9 cellular contexts compared by ENCODE assay signal in genomic region chr17:30812218-30813177, GRCh38. TPM values are rescaled to one million over a fixed set of nuclear protein-coding genes. Genes with fewer than 3 reads are reported as not detected.
DNase-seq lines count a peak whose midpoint lies in the region; ATAC-seq and TF ChIP-seq lines count a peak whose summit lies in the region.
"Had no signal": no experiment of that assay in that cellular context is flagged by ENCODE, and none has a peak within 500 bp of the region (broad histone marks: within the 10 kb centered on the region; RNA-seq: fewer than 3 reads in every experiment).

No MANE protein-coding gene starts in this region.

- no peaks in the 10 kb centered on the region for H3K27me3 ChIP-seq in tibial nerve

- no peak for DNase-seq in activated naive CD4-positive, alpha-beta T cell (lab: John Stamatoyannopoulos, UW)
- DNase-seq in WTC11 (ENCODE audit: low spot score) (no peak), fibroblast of mammary gland (ENCODE audit: low read depth) (peak; percentile 65), tibial nerve (ENCODE audit: low spot score in 2 of 2) (no peak), RKO (ENCODE audit: low spot score) (no peak), EL (no peak)
- DNase-seq: NCI-H2171 treated with DMSO at 0.1 percent for 48 hours had no signal

- no peak for TF ChIP-seq EP300 in tibial nerve (IDR thresholded peaks at IDR 0.05)

- H3K27ac Mint-ChIP-seq in activated naive CD4-positive, alpha-beta T cell treated with anti-CD3 and anti-CD28 coated beads, Interleukin-2, amount 50 U/mL, for 24 hours, result peak overlapping the region; percentile 94
- H3K27ac Mint-ChIP-seq in WTC11, result peak overlapping the region; percentile 29; the same call in 1 of the 2 replicates

- peaks cover 2% of the 10 kb centered on the region for H3K36me3 Mint-ChIP-seq in activated naive CD4-positive, alpha-beta T cell treated with anti-CD3 and anti-CD28 coated beads, Interleukin-2, amount 50 U/mL, for 24 hours
- H3K36me3 Mint-ChIP-seq in WTC11, result peaks cover 5% of the 10 kb centered on the region; the same call in 1 of the 2 replicates

- peak overlapping the region; percentile 45 for H3K4me3 Mint-ChIP-seq in activated naive CD4-positive, alpha-beta T cell treated with anti-CD3 and anti-CD28 coated beads, Interleukin-2, amount 50 U/mL, for 24 hours
- H3K4me3 Mint-ChIP-seq in WTC11, result no peak overlapping the region

- H3K4me3 ChIP-seq in fibroblast of mammary gland (ENCODE audit: control insufficient read depth, low read depth, low read length) (no peak overlapping the region), tibial nerve (no peak overlapping the region)

- no peaks in the 10 kb centered on the region for H3K9me3 ChIP-seq in tibial nerve

- no peaks in the 10 kb centered on the region for H3K27me3 Mint-ChIP-seq in activated naive CD4-positive, alpha-beta T cell treated with anti-CD3 and anti-CD28 coated beads, Interleukin-2, amount 50 U/mL, for 24 hours
- H3K27me3 Mint-ChIP-seq in WTC11 (ENCODE audit: low read depth), result no peaks in the 10 kb centered on the region

- no peaks in the 10 kb centered on the region for H3K9me3 Mint-ChIP-seq in activated naive CD4-positive, alpha-beta T cell treated with anti-CD3 and anti-CD28 coated beads, Interleukin-2, amount 50 U/mL, for 24 hours
- H3K9me3 Mint-ChIP-seq in WTC11, result no peaks in the 10 kb centered on the region

- H3K4me1 Mint-ChIP-seq in activated naive CD4-positive, alpha-beta T cell treated with anti-CD3 and anti-CD28 coated beads, Interleukin-2, amount 50 U/mL, for 24 hours, result peaks cover 63% of the 10 kb centered on the region
- peaks cover 14% of the 10 kb centered on the region for H3K4me1 Mint-ChIP-seq in WTC11

- POLR2A ChIA-PET in WTC11 (lab: Charles Lee), result interaction anchor here (0.6 kb wide), 1 partner anchor 352 kb away, joined by 6 read pairs; no protein-coding TSS in a partner anchor

- CTCF ChIA-PET in WTC11 (lab: Charles Lee), result no interaction called here

- peak overlapping the region in 3 of 4 donors; percentile 6 to 38 (median 8) for H3K27ac ChIP-seq in tibial nerve

- TF ChIP-seq POLR2A in tibial nerve (IDR thresholded peaks at IDR 0.05), result no peak

- TF ChIP-seq CTCF in WTC11 (IDR thresholded peaks at IDR 0.05), result no peak
- TF ChIP-seq CTCF in fibroblast of mammary gland (conservative IDR thresholded peaks at IDR 0.05; ENCODE audit: control insufficient read depth, insufficient read depth, low read depth, low read length), result no peak
- no peak for TF ChIP-seq CTCF in tibial nerve (IDR thresholded peaks at IDR 0.05)

- ATAC-seq in WTC11 (no peak), GM21360 (IDR thresholded peaks at IDR 0.05; ENCODE audit: unreplicated experiment) (no peak)

- H3K36me3 ChIP-seq in tibial nerve, result peaks cover 0 to 8% (median 0%) of the 10 kb centered on the region in 3 donors

- peaks cover 0 to 18% (median 9%) of the 10 kb centered on the region in 4 donors for H3K4me1 ChIP-seq in tibial nerve

- 52 to 62% methylated on average over 5 of the region's 5 CpGs for WGBS in tibial nerve, 2 donors

TF ChIP-seq in WTC11, 78 proteins besides CTCF, POLR2A, EP300 and RAD21 (continues in another document):
- TF ChIP-seq AR (CRISPR knock-in tag; IDR thresholded peaks at IDR 0.05) (no peak), CREB1 (CRISPR knock-in tag; IDR thresholded peaks at IDR 0.05) (no peak), E2F5 (CRISPR knock-in tag; IDR thresholded peaks at IDR 0.05) (no peak), SMAD4 (CRISPR knock-in tag; IDR thresholded peaks at IDR 0.05) (no peak), SOX15 (CRISPR knock-in tag; IDR thresholded peaks at IDR 0.05) (no peak), ATF2 (CRISPR knock-in tag; IDR thresholded peaks at IDR 0.05; ENCODE audit: borderline replicate concordance, low read depth) (no peak), GTF2I (CRISPR knock-in tag; conservative IDR thresholded peaks at IDR 0.05) (no peak), NR2C2 (CRISPR knock-in tag; IDR thresholded peaks at IDR 0.05) (no peak), STAT6 (CRISPR knock-in tag; conservative IDR thresholded peaks at IDR 0.05; ENCODE audit: low read depth) (no peak), ZNF232 (CRISPR knock-in tag; IDR thresholded peaks at IDR 0.05) (no peak), MXD4 (CRISPR knock-in tag; IDR thresholded peaks at IDR 0.05; ENCODE audit: borderline replicate concordance) (no peak), NFATC4 (CRISPR knock-in tag; IDR thresholded peaks at IDR 0.05) (no peak), ZNF281 (CRISPR knock-in tag; IDR thresholded peaks at IDR 0.05) (no peak)

RNA-seq across cellular contexts. Expression of gene CRLF3, which starts 12.0 kb away (rescaled TPM):
- total RNA-seq in WTC11 (2021), result 17.9 to 21.7 TPM (median 20.6 TPM) in 3 replicates
- 10 to 100 TPM in 3 of 4 donors, 1 to 10 TPM in 1; 9.8 to 15.9 (median 13.2) TPM for total RNA-seq in tibial nerve

RNA-seq across cellular contexts. Expression of gene ATAD5, which starts 19.3 kb away (rescaled TPM):
- 24.7 to 26.0 TPM (median 25.0 TPM) in 3 replicates for total RNA-seq in WTC11 (2021)
- total RNA-seq in tibial nerve, result 1 to 10 TPM; 1.2 to 1.7 (median 1.4) TPM
